ENCODE assay signal across 15 cellular contexts in genomic region chr3:31995026-31995425, GRCh38. TPM values are rescaled to one million over a fixed set of nuclear protein-coding genes. Genes with fewer than 3 reads are reported as not detected.
DNase-seq lines count a peak whose midpoint lies in the region; ATAC-seq and TF ChIP-seq lines count a peak whose summit lies in the region.
"Not testable (repeated sequence)": the region's sequence is repeated elsewhere in the genome, so short reads cannot be mapped to it uniquely, and the experiment has no call there.
"Had no signal": no experiment of that assay in that cellular context is flagged by ENCODE, and none has a peak within 500 bp of the region (broad histone marks: within the 10 kb centered on the region; RNA-seq: fewer than 3 reads in every experiment).

No MANE protein-coding gene starts in this region.

- not testable (repeated sequence) for TF ChIP-seq CTCF in activated B cell treated with CpG ODN at 0.5 μM for 24 hours (IDR thresholded peaks at IDR 0.05)

- peaks cover 30 to 35% (median 31%) of the 10 kb centered on the region in 3 donors for H3K4me1 Mint-ChIP-seq in IgD-negative memory B cell
- peaks cover 17% of the 10 kb centered on the region for H3K4me1 Mint-ChIP-seq in T-helper 2 cell treated with Interferon-gamma antibody and Interleukin-4, amounts not matched to agents 5 μg/mL and 100 μg/mL, for 36 hours (ENCODE audit: low read depth)
- peaks cover 44% of the 10 kb centered on the region for H3K4me1 Mint-ChIP-seq in activated B cell treated with CpG ODN at 0.5 μM for 24 hours
- H3K4me1 Mint-ChIP-seq in memory B cell = peaks cover 21% of the 10 kb centered on the region
- peaks cover 13 to 26% (median 18%) of the 10 kb centered on the region in 3 donors for H3K4me1 Mint-ChIP-seq in naive B cell
- peaks cover 30% of the 10 kb centered on the region for H3K4me1 Mint-ChIP-seq in stimulated activated memory B cell treated with anti-CD40 and anti-IgM and Interleukin-4, amounts not matched to agents 10 μg/mL and 1 μg/mL and 100 μg/mL, for 72 hours
- H3K4me1 Mint-ChIP-seq in stimulated activated naive B cell treated with anti-CD40 and anti-IgM and Interleukin-4, amounts not matched to agents 10 μg/mL and 1 μg/mL and 100 μg/mL, for 72 hours = peaks cover 15 to 38% of the 10 kb centered on the region in 2 donors

- not testable (repeated sequence) for H3K36me3 Mint-ChIP-seq in IgD-negative memory B cell; T-helper 2 cell treated with Interferon-gamma antibody and Interleukin-4, amounts not matched to agents 5 μg/mL and 100 μg/mL, for 36 hours (ENCODE audit: low read depth)
- H3K36me3 Mint-ChIP-seq in activated B cell treated with CpG ODN at 0.5 μM for 24 hours (ENCODE audit: low read depth) = peaks cover 34% of the 10 kb centered on the region
- peaks cover 20% of the 10 kb centered on the region for H3K36me3 Mint-ChIP-seq in memory B cell
- peaks cover 16% of the 10 kb centered on the region in 2 donors for H3K36me3 Mint-ChIP-seq in naive B cell
- peaks cover 38% of the 10 kb centered on the region for H3K36me3 Mint-ChIP-seq in stimulated activated memory B cell treated with anti-CD40 and anti-IgM and Interleukin-4, amounts not matched to agents 10 μg/mL and 1 μg/mL and 100 μg/mL, for 72 hours
- peaks cover 25 to 50% of the 10 kb centered on the region in 2 donors for H3K36me3 Mint-ChIP-seq in stimulated activated naive B cell treated with anti-CD40 and anti-IgM and Interleukin-4, amounts not matched to agents 10 μg/mL and 1 μg/mL and 100 μg/mL, for 72 hours

- intact Hi-C loops in activated B cell treated with CpG ODN at 0.5 μM for 24 hours (cut with micrococcal nuclease) = loop anchor here (1.0 kb wide), 1 partner anchor 9 kb away; no protein-coding TSS in a partner anchor

- H3K4me3 Mint-ChIP-seq in IgD-negative memory B cell; T-helper 2 cell treated with Interferon-gamma antibody and Interleukin-4, amounts not matched to agents 5 μg/mL and 100 μg/mL, for 36 hours; activated B cell treated with CpG ODN at 0.5 μM for 24 hours; memory B cell; naive B cell; stimulated activated memory B cell treated with anti-CD40 and anti-IgM and Interleukin-4, amounts not matched to agents 10 μg/mL and 1 μg/mL and 100 μg/mL, for 72 hours; stimulated activated naive B cell treated with anti-CD40 and anti-IgM and Interleukin-4, amounts not matched to agents 10 μg/mL and 1 μg/mL and 100 μg/mL, for 72 hours: not testable (repeated sequence)

- not testable (repeated sequence) for ATAC-seq in activated B cell treated with CpG ODN at 0.5 μM for 24 hours (ENCODE audit: low read depth); memory B cell (ENCODE audit: low read depth); naive B cell (ENCODE audit: low read depth in 2 of 2); stimulated activated memory B cell treated with anti-CD40 and anti-IgM and Interleukin-4, amounts not matched to agents 10 μg/mL and 1 μg/mL and 100 μg/mL, for 72 hours; stimulated activated naive B cell treated with anti-CD40 and anti-IgM and Interleukin-4, amounts not matched to agents 10 μg/mL and 1 μg/mL and 100 μg/mL, for 72 hours (replicated peaks)

- not testable (repeated sequence) for H3K27me3 Mint-ChIP-seq in IgD-negative memory B cell; T-helper 2 cell treated with Interferon-gamma antibody and Interleukin-4, amounts not matched to agents 5 μg/mL and 100 μg/mL, for 36 hours (ENCODE audit: low read depth); activated B cell treated with CpG ODN at 0.5 μM for 24 hours; memory B cell; naive B cell; stimulated activated memory B cell treated with anti-CD40 and anti-IgM and Interleukin-4, amounts not matched to agents 10 μg/mL and 1 μg/mL and 100 μg/mL, for 72 hours; stimulated activated naive B cell treated with anti-CD40 and anti-IgM and Interleukin-4, amounts not matched to agents 10 μg/mL and 1 μg/mL and 100 μg/mL, for 72 hours

- DNase-seq in SK-N-DZ (ENCODE audit: low spot score) = peak; percentile 24
- DNase-seq in T-helper 2 cell treated with Interferon-gamma antibody and Interleukin-4, amounts not matched to agents 5 μg/mL and 100 μg/mL, for 36 hours (ENCODE audit: low spot score) = peak; percentile 30
- DNase-seq in activated B cell treated with CpG ODN at 0.5 μM for 24 hours; memory B cell (ENCODE audit: low spot score in 2 of 2); naive B cell; stimulated activated naive B cell treated with anti-CD40 and anti-IgM and Interleukin-4, amounts not matched to agents 10 μg/mL and 1 μg/mL and 100 μg/mL, for 72 hours: not testable (repeated sequence)

- peaks cover 4 to 18% (median 6%) of the 10 kb centered on the region in 3 donors for H3K9me3 Mint-ChIP-seq in IgD-negative memory B cell
- H3K9me3 Mint-ChIP-seq in T-helper 2 cell treated with Interferon-gamma antibody and Interleukin-4, amounts not matched to agents 5 μg/mL and 100 μg/mL, for 36 hours = peaks cover 30% of the 10 kb centered on the region
- peaks cover 11% of the 10 kb centered on the region for H3K9me3 Mint-ChIP-seq in activated B cell treated with CpG ODN at 0.5 μM for 24 hours
- H3K9me3 Mint-ChIP-seq in memory B cell = peaks cover 11% of the 10 kb centered on the region
- H3K9me3 Mint-ChIP-seq in naive B cell = peaks cover 0 to 31% (median 17%) of the 10 kb centered on the region in 7 donors
- H3K9me3 Mint-ChIP-seq in stimulated activated memory B cell treated with anti-CD40 and anti-IgM and Interleukin-4, amounts not matched to agents 10 μg/mL and 1 μg/mL and 100 μg/mL, for 72 hours = peaks cover 11% of the 10 kb centered on the region
- H3K9me3 Mint-ChIP-seq in stimulated activated naive B cell treated with anti-CD40 and anti-IgM and Interleukin-4, amounts not matched to agents 10 μg/mL and 1 μg/mL and 100 μg/mL, for 72 hours = peaks cover 7 to 14% of the 10 kb centered on the region in 2 donors

- CTCF ChIA-PET in activated B cell treated with CpG ODN at 0.5 μM for 24 hours (lab: Charles Lee) = not testable (repeated sequence)

- POLR2A ChIA-PET in activated B cell treated with CpG ODN at 0.5 μM for 24 hours (lab: Charles Lee) = not testable (repeated sequence)

- H3K27ac Mint-ChIP-seq in IgD-negative memory B cell (peak overlapping the region; percentile 28 to 51 (median 46)), activated B cell treated with CpG ODN at 0.5 μM for 24 hours (peak overlapping the region; percentile 46), memory B cell (peak overlapping the region; percentile 80), naive B cell (peak overlapping the region in 4 of 6 donors; percentile 41 to 73 (median 64))
- not testable (repeated sequence) for H3K27ac Mint-ChIP-seq in T-helper 2 cell treated with Interferon-gamma antibody and Interleukin-4, amounts not matched to agents 5 μg/mL and 100 μg/mL, for 36 hours
- H3K27ac Mint-ChIP-seq in stimulated activated memory B cell treated with anti-CD40 and anti-IgM and Interleukin-4, amounts not matched to agents 10 μg/mL and 1 μg/mL and 100 μg/mL, for 72 hours = peak overlapping the region; percentile 32
- H3K27ac Mint-ChIP-seq in stimulated activated naive B cell treated with anti-CD40 and anti-IgM and Interleukin-4, amounts not matched to agents 10 μg/mL and 1 μg/mL and 100 μg/mL, for 72 hours = peak overlapping the region; percentile 77

RNA-seq across cellular contexts. Expression of gene ZNF860, which starts 13.5 kb away (rescaled TPM):
- polyA plus RNA-seq in IgD-negative memory B cell = 27.7 TPM
- not detected in 2 replicates for polyA plus RNA-seq in SK-N-DZ (2014; cell fraction: cytosol; rRNA removed)
- not detected in 2 replicates for polyA plus RNA-seq in SK-N-DZ (2014; cell fraction: nucleus; rRNA removed)
- 16.6 and 19.1 TPM in 2 replicates for total RNA-seq in activated B cell treated with CpG ODN at 0.5 μM for 24 hours
- 10 to 100 TPM in 5 of 6 donors, 1 to 10 TPM in 1; 9.1 to 32.2 (median 12.2) TPM for polyA plus RNA-seq in naive B cell (ENCODE audit: low read depth in 6 of 6)
- total RNA-seq: A673; CD4-positive, alpha-beta memory T cell; CD4-positive, alpha-beta T cell; CD4-positive, CD25-positive, alpha-beta regulatory T cell; CD8-positive, alpha-beta T cell had no signal
- polyA plus RNA-seq: CD14-positive monocyte; CD4-positive, CD25-positive, alpha-beta regulatory T cell; CD8-positive, alpha-beta memory T cell had no signal

RNA-seq across cellular contexts. Expression of gene OSBPL10, which starts 14.0 kb away (rescaled TPM):
- polyA plus RNA-seq in IgD-negative memory B cell (126 TPM), naive B cell (ENCODE audit: low read depth in 6 of 6) (10 to 100 TPM; 28.7 to 65.6 (median 40.0) TPM)
- polyA plus RNA-seq in SK-N-DZ (2014; cell fraction: cytosol; rRNA removed) = 12.7 and 17.6 TPM in 2 replicates
- polyA plus RNA-seq in SK-N-DZ (2014; cell fraction: nucleus; rRNA removed) = 10.8 and 14.3 TPM in 2 replicates
- 125 and 137 TPM in 2 replicates for total RNA-seq in activated B cell treated with CpG ODN at 0.5 μM for 24 hours
- total RNA-seq: CD4-positive, alpha-beta memory T cell; CD4-positive, alpha-beta T cell had no signal
- polyA plus RNA-seq: CD14-positive monocyte had no signal
